In the genomic region with DNA sequence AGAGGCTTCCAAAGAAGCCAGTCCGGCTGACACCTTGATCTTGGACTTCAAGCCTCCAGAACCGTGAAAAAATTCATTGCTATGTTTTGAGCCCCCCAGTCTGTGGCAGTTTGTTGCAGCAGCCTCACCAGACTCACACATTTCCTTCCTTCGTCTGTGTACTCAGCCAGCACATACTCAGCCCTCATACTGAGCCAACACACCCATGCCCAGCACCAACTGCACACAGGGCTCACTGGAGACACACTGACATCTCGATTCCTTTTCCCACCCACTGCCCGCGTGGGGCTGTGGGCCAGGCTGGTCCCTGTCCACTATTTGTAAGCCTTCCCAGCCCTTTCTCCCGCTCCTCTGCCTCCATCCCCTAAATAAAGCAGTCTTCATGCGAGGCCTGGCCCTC, we compare ENCODE assay signal across 11 cellular contexts. TPM values are rescaled to one million over a fixed set of nuclear protein-coding genes. Genes with fewer than 3 reads are reported as not detected.
DNase-seq lines count a peak whose midpoint lies in the region; TF ChIP-seq lines count a peak whose summit lies in the region.
"Had no signal": no experiment of that assay in that cellular context is flagged by ENCODE, and none has a peak within 500 bp of the region (broad histone marks: within the 10 kb centered on the region; RNA-seq: fewer than 3 reads in every experiment).

No MANE protein-coding gene starts in this region.

- H3K4me3 ChIP-seq in coronary artery (peak overlapping the region; percentile 54), muscle layer of duodenum (ENCODE audit: low read depth in 1 of 2, low read length in 2 of 2) (peak overlapping the region; percentile 45 to 54), tibial nerve (peak overlapping the region in 2 of 4 donors; percentile 26 to 35)

- no peak for TF ChIP-seq POLR2A in tibial nerve (IDR thresholded peaks at IDR 0.05)

- H3K27ac Mint-ChIP-seq in activated naive CD4-positive, alpha-beta T cell treated with anti-CD3 and anti-CD28 coated beads, Interleukin-2, amount 10 ng/mL, durations not matched to agents 7 days and 5 days = peak overlapping the region; percentile 56

- H3K4me1 Mint-ChIP-seq in activated naive CD4-positive, alpha-beta T cell treated with anti-CD3 and anti-CD28 coated beads, Interleukin-2, amount 10 ng/mL, durations not matched to agents 7 days and 5 days = peaks cover 38% of the 10 kb centered on the region

- no peak for DNase-seq in activated naive CD4-positive, alpha-beta T cell treated with anti-CD3 and anti-CD28 coated beads, Interleukin-2, amount 10 ng/mL, durations not matched to agents 7 days and 5 days
- DNase-seq in activated naive CD4-positive, alpha-beta T cell (lab: John Stamatoyannopoulos, UW) = no peak
- DNase-seq in coronary artery (ENCODE audit: low spot score) = no peak
- no peak for DNase-seq in tibial nerve (ENCODE audit: low spot score in 2 of 2)
- no peak for DNase-seq in cortex of kidney (lab: John Stamatoyannopoulos, UW)
- DNase-seq in AG08396 (ENCODE audit: low spot score) = no peak
- no peak for DNase-seq in cerebellar cortex (ENCODE audit: low spot score)
- DNase-seq: AML-193, NCI-H69 had no signal

- H3K27ac ChIP-seq in coronary artery (peak overlapping the region; percentile 69 to 81), muscle layer of duodenum (ENCODE audit: low read length) (peak overlapping the region; percentile 85), tibial nerve (peak overlapping the region; percentile 33 to 83 (median 77))

- TF ChIP-seq EP300 in tibial nerve (IDR thresholded peaks at IDR 0.05) = no peak

- no peak for TF ChIP-seq CTCF in coronary artery (IDR thresholded peaks at IDR 0.05)
- no peak for TF ChIP-seq CTCF in tibial nerve (IDR thresholded peaks at IDR 0.05)

- 39 to 48% methylated on average over 8 of the region's 8 CpGs for WGBS in tibial nerve, 2 donors

- peaks cover 14% of the 10 kb centered on the region for H3K36me3 Mint-ChIP-seq in activated naive CD4-positive, alpha-beta T cell treated with anti-CD3 and anti-CD28 coated beads, Interleukin-2, amount 10 ng/mL, durations not matched to agents 7 days and 5 days

- CTCF ChIA-PET in activated naive CD4-positive, alpha-beta T cell treated with anti-CD3 and anti-CD28 coated beads, Interleukin-2, amount 10 ng/mL, durations not matched to agents 7 days and 5 days (lab: Charles Lee) = interaction anchor here (5.1 to 5.2 kb wide), 2 partner anchors 25 to 36 kb away, joined by 43 to 51 read pairs; a partner anchor contains a TSS

- peaks cover 61% of the 10 kb centered on the region for H3K27me3 Mint-ChIP-seq in activated naive CD4-positive, alpha-beta T cell treated with anti-CD3 and anti-CD28 coated beads, Interleukin-2, amount 10 ng/mL, durations not matched to agents 7 days and 5 days

- peaks cover 14% of the 10 kb centered on the region for H3K9me3 Mint-ChIP-seq in activated naive CD4-positive, alpha-beta T cell treated with anti-CD3 and anti-CD28 coated beads, Interleukin-2, amount 10 ng/mL, durations not matched to agents 7 days and 5 days

- H3K4me1 ChIP-seq in muscle layer of duodenum (ENCODE audit: control insufficient read depth in 1 of 2, insufficient read depth in 2 of 2, low read length in 2 of 2) (peaks cover 4 to 23% of the 10 kb centered on the region in 2 donors), tibial nerve (peaks cover 0 to 25% (median 11%) of the 10 kb centered on the region in 4 donors)

- H3K9me3 ChIP-seq in muscle layer of duodenum (ENCODE audit: control insufficient read depth in 1 of 2, low read length in 2 of 2) (peaks cover 5 to 6% of the 10 kb centered on the region in 2 donors), tibial nerve (peaks cover 0 to 13% (median 3%) of the 10 kb centered on the region in 4 donors)

- H3K36me3 ChIP-seq in muscle layer of duodenum (ENCODE audit: control insufficient read depth in 1 of 2, insufficient read depth in 2 of 2, low read length in 2 of 2) = no peaks in the 10 kb centered on the region
- no peaks in the 10 kb centered on the region for H3K36me3 ChIP-seq in tibial nerve

- H3K27me3 ChIP-seq in muscle layer of duodenum (ENCODE audit: low read depth, low read length) (no peaks in the 10 kb centered on the region), tibial nerve (peaks cover 0 to 3% of the 10 kb centered on the region in 2 donors)

- H3K4me3 Mint-ChIP-seq in activated naive CD4-positive, alpha-beta T cell treated with anti-CD3 and anti-CD28 coated beads, Interleukin-2, amount 10 ng/mL, durations not matched to agents 7 days and 5 days = peak overlapping the region; percentile 48

RNA-seq across cellular contexts. Expression of a gene that starts 24.1 kb away (rescaled TPM):
- total RNA-seq in tibial nerve = 1 to 10 TPM in 1 of 4 donors, under 1 TPM in 2, not detected in 1; 0.21 to 2.5 (median 0.22) TPM
- total RNA-seq: glomerular endothelial cell had no signal

RNA-seq across cellular contexts. Expression of a gene that starts 38.3 kb away (rescaled TPM):
- not detected for total RNA-seq in tibial nerve
- total RNA-seq: glomerular endothelial cell had no signal
